9 cellular contexts compared by ENCODE assay signal in genomic region chr11:58958500-58958899, GRCh38. TPM values are rescaled to one million over a fixed set of nuclear protein-coding genes. Genes with fewer than 3 reads are reported as not detected.
DNase-seq lines count a peak whose midpoint lies in the region; ATAC-seq, FAIRE-seq and TF ChIP-seq lines count a peak whose summit lies in the region.
"Had no signal": no experiment of that assay in that cellular context is flagged by ENCODE, and none has a peak within 500 bp of the region (broad histone marks: within the 10 kb centered on the region; RNA-seq: fewer than 3 reads in every experiment).

No MANE protein-coding gene starts in this region.

- BruUV-seq in HepG2 (replicated peaks; lab: Mats Ljungman, UMichigan) = no TSS peak

- H3K4me2 ChIP-seq in HepG2 (ENCODE audit: low read depth, low read length) = no peak overlapping the region

- H3K4me3 ChIP-seq in HepG2 (replicated peaks in 1 of 3; ENCODE audit: insufficient read depth in 1 of 3, low read depth in 2 of 3, low read length in 3 of 3) (no peak overlapping the region), upper lobe of right lung (no peak overlapping the region)

- WGBS in HepG2 (ENCODE audit: low lambda C conversion rate) = 0% methylated on average over 2 of the region's 2 CpGs

- H4K20me1 ChIP-seq in HepG2 (ENCODE audit: insufficient read depth, low read length) = no peaks in the 10 kb centered on the region

- H3K36me3 ChIP-seq in HepG2 (replicated peaks in 1 of 2; ENCODE audit: control insufficient read depth in 1 of 2, insufficient read depth in 2 of 2, low read length in 2 of 2) = no peaks in the 10 kb centered on the region
- H3K36me3 ChIP-seq in upper lobe of right lung = no peaks in the 10 kb centered on the region

- peak overlapping the region; percentile 42 for H3K27ac ChIP-seq in 22Rv1
- no peak overlapping the region for H3K27ac ChIP-seq in HepG2 (ENCODE audit: extremely low read length, insufficient read depth, low read length)
- no peak overlapping the region for H3K27ac ChIP-seq in upper lobe of right lung

- DNase-seq in GM12892 (ENCODE audit: insufficient read length) = peak; percentile 26
- peak; percentile 36 for DNase-seq in HS-27A (ENCODE audit: low read depth)
- peak; percentile 24 for DNase-seq in activated CD8-positive, alpha-beta memory T cell treated with anti-CD3 and anti-CD28 coated beads, Interleukin-2, amount 50 U/mL, for 4 hours
- peak; percentile 23 for DNase-seq in HepG2 (ENCODE audit: low spot score)
- no peak for DNase-seq in upper lobe of right lung
- no peak for DNase-seq in NCI-H2029 (lab: John Stamatoyannopoulos, UW)
- DNase-seq: activated naive CD8-positive, alpha-beta T cell treated with anti-CD3 and anti-CD28 coated beads, Interleukin-2, amount 10 ng/mL, durations not matched to agents 7 days and 5 days had no signal

- no peaks in the 10 kb centered on the region for H3K4me1 ChIP-seq in HepG2 (ENCODE audit: insufficient read depth, low read length)
- H3K4me1 ChIP-seq in upper lobe of right lung = no peaks in the 10 kb centered on the region

- ATAC-seq in HepG2 (0 out of 3 replicates have a peak, but pooled peaks have one; percentile 41), upper lobe of right lung (peak; percentile 74), HG02610 (IDR thresholded peaks at IDR 0.05; ENCODE audit: unreplicated experiment) (no peak)

- POLR2A ChIA-PET in HepG2 (lab: Yijun Ruan, JAX) = no interaction called here

- intact Hi-C loops in HepG2 (cut with micrococcal nuclease; ENCODE audit: unreplicated experiment) = loop anchor here (1.0 kb wide), 2 partner anchors 100 to 200 kb away; no protein-coding TSS in a partner anchor
- intact Hi-C loops in upper lobe of right lung (cut with DNase I) = no loop called here

- FAIRE-seq in GM12892 (lab: Jason Lieb, UNC) (peak; percentile 99), HepG2 (lab: Jason Lieb, UNC) (peak; percentile 39)

- no peak overlapping the region for H2AFZ ChIP-seq in HepG2 (ENCODE audit: low read length)

- no peaks in the 10 kb centered on the region for H3K9me3 ChIP-seq in HepG2 (ENCODE audit: low read length)
- H3K9me3 ChIP-seq in upper lobe of right lung = no peaks in the 10 kb centered on the region

- no peak for TF ChIP-seq POLR2A in GM12892 (IDR thresholded peaks at IDR 0.05; ENCODE audit: low read depth, low read length)
- no peak for TF ChIP-seq POLR2A in HepG2 (IDR thresholded peaks at IDR 0.05; ENCODE audit: insufficient read depth in 1 of 2, low read depth in 2 of 2, low read length in 2 of 2)

- H3K9ac ChIP-seq in HepG2 (ENCODE audit: insufficient read depth, low read depth, low read length) = no peak overlapping the region

- TF ChIP-seq RAD21 in HepG2 (CRISPR knock-in tag; IDR thresholded peaks at IDR 0.05) = no peak

- TF ChIP-seq CTCF in 22Rv1 (IDR thresholded peaks at IDR 0.05) (peak; percentile 60), HepG2 (CRISPR knock-in tag; IDR thresholded peaks at IDR 0.05) (peak; percentile 57), upper lobe of right lung (IDR thresholded peaks at IDR 0.05) (peak; percentile 52)

- H3K27me3 ChIP-seq in HepG2 (ENCODE audit: control insufficient read depth in 1 of 2, insufficient read depth in 2 of 2, low read length in 2 of 2) = no peaks in the 10 kb centered on the region
- no peaks in the 10 kb centered on the region for H3K27me3 ChIP-seq in upper lobe of right lung

- no peaks in the 10 kb centered on the region for H3K79me2 ChIP-seq in HepG2 (ENCODE audit: insufficient read depth, low read length)

- CTCF ChIA-PET in HepG2 (lab: Yijun Ruan, JAX; ENCODE audit: low intra/inter-chr PET ratio, low total read pairs) = interaction anchor here (0.8 kb wide), 1 partner anchor 100 kb away, joined by 5 read pairs; no protein-coding TSS in a partner anchor

- TF ChIP-seq EP300 in HepG2 (IDR thresholded peaks at IDR 0.05; ENCODE audit: low read depth in 2 of 2, low read length in 2 of 2) (no peak), HepG2 (CRISPR knock-in tag; IDR thresholded peaks at IDR 0.05; ENCODE audit: borderline replicate concordance) (no peak)

- in situ Hi-C loops in HepG2 (cut with HindIII; ENCODE audit: extremely low pct_ligation_motif_present, low pct_unique_long_range_greater_than_20kb) = no loop called here

TF ChIP-seq in HepG2, 621 proteins besides CTCF, POLR2A, EP300 and RAD21:
- TF ChIP-seq SMC3 (IDR thresholded peaks at IDR 0.05; ENCODE audit: low read length) (peak; percentile 17; the same call in 1 of the 2 replicates), HNRNPH1 (optimal IDR thresholded peaks at IDR 0.05; ENCODE audit: low read depth, low read length) (no peak)

RNA-seq across cellular contexts. Expression of gene GLYATL1, which starts 19.2 kb away (rescaled TPM):
- 0.42 TPM for polyA plus RNA-seq in GM12892 (2012; ENCODE audit: missing spikeins)
- total RNA-seq in HepG2 (2016; rRNA removed; fragmentation: Illumina TruSeq; extraction: Trizol) (0.17 TPM in 1 of 2 replicates, not detected in the other), upper lobe of right lung (not detected)
- total RNA-seq in HepG2 (2016; cell fraction: cytosol; rRNA removed; fragmentation: Illumina TruSeq; extraction: Trizol; ENCODE audit: low read depth) = not detected in 2 replicates
- 0.34 TPM in 1 of 2 replicates, not detected in the other for total RNA-seq in HepG2 (2016; cell fraction: insoluble cytoplasmic fraction; rRNA removed; fragmentation: Illumina TruSeq; extraction: Trizol)
- 0.10 TPM in 1 of 2 replicates, not detected in the other for total RNA-seq in HepG2 (2016; cell fraction: membrane; rRNA removed; fragmentation: Illumina TruSeq; extraction: Trizol)
- not detected in 2 replicates for total RNA-seq in HepG2 (2016; cell fraction: nucleus; rRNA removed; fragmentation: Illumina TruSeq; extraction: Trizol)
- polyA plus RNA-seq in HepG2 (2011; rRNA removed) = 0.17 TPM in 2 replicates
- polyA plus RNA-seq in HepG2 (2011; cell fraction: cytosol; rRNA removed) = 0.12 TPM in 1 of 2 replicates, not detected in the other
- polyA plus RNA-seq in HepG2 (2011; cell fraction: nucleus; rRNA removed) = 0.50 TPM in 1 of 2 replicates, not detected in the other
- polyA plus RNA-seq in HepG2 (2012) = not detected in 2 replicates
- not detected in 2 replicates for polyA plus RNA-seq in HepG2 (2016; cell fraction: cytosol; fragmentation: Illumina TruSeq; extraction: Trizol; ENCODE audit: low read depth)
- polyA plus RNA-seq in HepG2 (2016; cell fraction: insoluble cytoplasmic fraction; fragmentation: Illumina TruSeq; extraction: Trizol; ENCODE audit: low read depth) = 0.38 TPM in 1 of 2 replicates, not detected in the other
- not detected in 2 replicates for polyA plus RNA-seq in HepG2 (2016; cell fraction: membrane; fragmentation: Illumina TruSeq; extraction: Trizol; ENCODE audit: low read depth)
- not detected in 2 replicates for polyA plus RNA-seq in HepG2 (2016; cell fraction: nucleus; fragmentation: Illumina TruSeq; extraction: Trizol; ENCODE audit: insufficient read depth, low read depth)
- not detected in 2 replicates for polyA minus RNA-seq in HepG2 (2011; rRNA and poly(A)+ RNA removed; ENCODE audit: low replicate concordance)
- polyA minus RNA-seq in HepG2 (2011; cell fraction: cytosol; rRNA and poly(A)+ RNA removed) = not detected in 2 replicates
- polyA minus RNA-seq in HepG2 (2011; cell fraction: nucleus; rRNA and poly(A)+ RNA removed) = not detected in 2 replicates
- total RNA-seq: activated naive CD8-positive, alpha-beta T cell treated with anti-CD3 and anti-CD28 coated beads, Interleukin-2, amount 10 ng/mL, durations not matched to agents 7 days and 5 days had no signal

Comparison
In these comparisons a context has a peak if more than half of its experiments do, and no peak if none do; other contexts are left out.
1. DNase-seq: peak in GM12892 (single experiment), HS-27A (single experiment), activated CD8-positive, alpha-beta memory T cell treated with anti-CD3 and anti-CD28 coated beads, Interleukin-2, amount 50 U/mL, for 4 hours (single experiment) and HepG2 (single experiment); none in upper lobe of right lung (single experiment) and NCI-H2029 (single experiment).
2. Peak in every context shown above with its lines, with median percentiles within 50 percentile points of each other: CTCF ChIP-seq.